Comparison of ENCODE assay signal across 9 cellular contexts in the genomic region with DNA sequence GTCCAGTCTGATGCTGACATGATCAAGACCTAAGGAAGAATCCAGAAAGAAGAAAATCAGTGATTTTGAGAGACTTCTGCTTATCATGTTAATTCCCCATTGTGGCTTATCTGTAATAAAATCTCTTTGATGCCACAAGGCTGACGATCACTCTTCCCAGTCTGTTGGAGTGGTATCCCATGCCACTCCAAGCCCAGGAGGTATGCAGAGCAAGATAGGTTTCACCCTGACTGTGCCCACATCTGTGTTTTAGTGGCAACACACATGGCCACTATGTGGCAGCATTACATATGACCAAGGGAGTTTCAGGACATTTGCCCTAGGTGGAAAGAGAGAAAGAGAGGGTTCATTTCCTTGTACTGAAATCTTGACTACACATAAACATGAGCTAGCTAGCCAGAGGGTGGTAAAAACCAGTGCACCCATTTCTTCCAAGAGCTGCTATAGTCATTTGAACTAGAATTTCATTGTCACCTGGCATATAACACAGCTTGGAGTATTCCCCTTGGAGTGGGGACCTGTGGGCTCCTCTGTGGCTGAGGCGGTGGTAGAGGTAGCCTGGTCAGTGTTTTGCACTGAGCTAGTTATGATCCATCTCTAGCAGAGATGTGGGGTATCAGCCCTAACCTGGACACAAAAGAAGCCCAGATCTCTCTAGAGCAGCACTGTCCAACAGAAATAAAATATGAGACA. TPM values are rescaled to one million over a fixed set of nuclear protein-coding genes. Genes with fewer than 3 reads are reported as not detected.
DNase-seq lines count a peak whose midpoint lies in the region; ATAC-seq and TF ChIP-seq lines count a peak whose summit lies in the region.
"Had no signal": no experiment of that assay in that cellular context is flagged by ENCODE, and none has a peak within 500 bp of the region (broad histone marks: within the 10 kb centered on the region; RNA-seq: fewer than 3 reads in every experiment).

No MANE protein-coding gene starts in this region.

- in situ Hi-C loops in gastrocnemius medialis (cut with MboI; ENCODE audit: low sequenced_read_pairs in 4 of 4) = no loop called here

- no peaks in the 10 kb centered on the region for H3K79me2 ChIP-seq in PC-3 (ENCODE audit: low read length)

- H3K27me3 ChIP-seq in PC-3 (ENCODE audit: low read length) (no peaks in the 10 kb centered on the region), testis (no peaks in the 10 kb centered on the region), gastrocnemius medialis (no peaks in the 10 kb centered on the region)

- peaks cover 5% of the 10 kb centered on the region for H3K4me1 Mint-ChIP-seq in HFFc6 (ENCODE audit: low read depth)

- no peaks in the 10 kb centered on the region for H3F3A ChIP-seq in PC-3 (ENCODE audit: low read length, unreplicated experiment)

- no peak overlapping the region for H3K4me2 ChIP-seq in PC-3 (ENCODE audit: low read length)

- peak; percentile 74 for ATAC-seq in PC-3
- ATAC-seq in gastrocnemius medialis = no peak

- no peaks in the 10 kb centered on the region; the same call in 1 of the 2 replicates for H3K27me3 Mint-ChIP-seq in HFFc6 (ENCODE audit: insufficient read depth)

- DNase-seq in SIG-M5 treated with dmso at 0.1 percent for 504 hours (lab: John Stamatoyannopoulos, UW; ENCODE audit: unreplicated experiment) = peak; percentile 48
- no peak for DNase-seq in SIG-M5 (lab: John Stamatoyannopoulos, UW)
- no peak for DNase-seq in HFFc6
- peak; percentile 39 for DNase-seq in PC-3
- peak; percentile 28 for DNase-seq in fibroblast of mammary gland (ENCODE audit: low read depth)
- DNase-seq in testis = peak; percentile 24
- DNase-seq in gastrocnemius medialis = no peak
- DNase-seq in retina = no peak

- H3K4me3 Mint-ChIP-seq in HFFc6 = no peak overlapping the region

- intact Hi-C loops in PC-3 (cut with micrococcal nuclease) (loop anchor here (1.0 kb wide), 1 partner anchor 37 kb away; no protein-coding TSS in a partner anchor), testis (cut with DNase I; ENCODE audit: low total_unique reads) (no loop called here), gastrocnemius medialis (cut with DNase I; ENCODE audit: low total_unique reads) (no loop called here)

- TF ChIP-seq CTCF in HFFc6 (IDR thresholded peaks at IDR 0.05) (peak; percentile 68; the same call in 1 of the 2 replicates), PC-3 (conservative IDR thresholded peaks at IDR 0.05; ENCODE audit: low read depth, low read length) (peak; percentile 66), fibroblast of mammary gland (conservative IDR thresholded peaks at IDR 0.05; ENCODE audit: control insufficient read depth, insufficient read depth, low read depth, low read length) (peak; percentile 33), testis (IDR thresholded peaks at IDR 0.05) (peak in 1 of 3 experiments; percentile 24), gastrocnemius medialis (IDR thresholded peaks at IDR 0.05 in 4 of 5, conservative IDR thresholded peaks at IDR 0.05 in 1 of 5) (peak in 1 of 5 experiments; percentile 21)

- no peaks in the 10 kb centered on the region for H3K36me3 ChIP-seq in PC-3 (ENCODE audit: low read depth, low read length)
- no peaks in the 10 kb centered on the region for H3K36me3 ChIP-seq in testis (ENCODE audit: low read depth, missing control alignments)
- no peaks in the 10 kb centered on the region for H3K36me3 ChIP-seq in gastrocnemius medialis

- 74 to 78% methylated on average over 2 of the region's 2 CpGs for WGBS in testis, 2 donors

- no peaks in the 10 kb centered on the region for H3K36me3 Mint-ChIP-seq in HFFc6 (ENCODE audit: low read depth)

- CTCF ChIA-PET in PC-3 (lab: Charles Lee) = interaction anchor here (1.2 kb wide), 1 partner anchor 36 kb away, joined by 7 read pairs; no protein-coding TSS in a partner anchor

- H3K4me1 ChIP-seq in PC-3 (ENCODE audit: insufficient read depth, low read length) (no peaks in the 10 kb centered on the region), testis (no peaks in the 10 kb centered on the region), gastrocnemius medialis (no peaks in the 10 kb centered on the region)

- TF ChIP-seq POLR2A in testis (IDR thresholded peaks at IDR 0.05) = no peak
- no peak for TF ChIP-seq POLR2A in gastrocnemius medialis (IDR thresholded peaks at IDR 0.05)

- H3K27ac Mint-ChIP-seq in HFFc6 = no peak overlapping the region

- no peak overlapping the region for H3K9ac ChIP-seq in PC-3 (ENCODE audit: low read length)

- H3K27ac ChIP-seq in PC-3 (ENCODE audit: low read length) = no peak overlapping the region
- H3K27ac ChIP-seq in testis = no peak overlapping the region
- H3K27ac ChIP-seq in gastrocnemius medialis = no peak overlapping the region

- H3K4me3 ChIP-seq in PC-3 (ENCODE audit: low read length) (no peak overlapping the region), fibroblast of mammary gland (ENCODE audit: control insufficient read depth, low read depth, low read length) (no peak overlapping the region), testis (no peak overlapping the region), gastrocnemius medialis (no peak overlapping the region)

- H3K9me3 ChIP-seq in PC-3 (ENCODE audit: low read length) (no peaks in the 10 kb centered on the region), testis (no peaks in the 10 kb centered on the region), gastrocnemius medialis (no peaks in the 10 kb centered on the region)

- H3K9me3 Mint-ChIP-seq in HFFc6 = no peaks in the 10 kb centered on the region

- POLR2A ChIA-PET in PC-3 (lab: Charles Lee; ENCODE audit: unreplicated experiment) = no interaction called here

- no TSS peak for BruUV-seq in PC-3 (replicated peaks; lab: Mats Ljungman, UMichigan)

- no peaks in the 10 kb centered on the region for H3K9me2 ChIP-seq in PC-3 (replicated peaks; ENCODE audit: low read length)

- no peak overlapping the region for H2AFZ ChIP-seq in PC-3 (ENCODE audit: low read length)

- H4K20me1 ChIP-seq in PC-3 (ENCODE audit: low read length) = no peaks in the 10 kb centered on the region

RNA-seq across cellular contexts. Expression of a gene that starts 20.8 kb away (rescaled TPM):
- total RNA-seq in HFFc6 (2021; fragmentation: NEBNext Ultra II Directional; extraction: Animal tissue kit (Norgen Biotek cat#: 25700)) = under 1 TPM in 2 of 6 experiments, not detected in 4; 0.16 to 0.24 TPM
- total RNA-seq in PC-3 (2014; rRNA removed) (0.04 TPM in 1 of 2 replicates, not detected in the other), testis (1 to 10 TPM; 3.0 to 3.1 TPM), gastrocnemius medialis (under 1 TPM in 2 of 4 donors, not detected in 2; 0.04 to 0.33 TPM)
- polyA plus RNA-seq in testis (ENCODE audit: insufficient read depth, low read depth, low replicate concordance) = 2.8 TPM
- total RNA-seq: activated CD8-positive, alpha-beta memory T cell treated with anti-CD3 and anti-CD28 coated beads for 36 hours had no signal

Comparison
In these comparisons a context has a peak if more than half of its experiments do, and no peak if none do; other contexts are left out.
1. DNase-seq: peak in SIG-M5 treated with dmso at 0.1 percent for 504 hours (single experiment), PC-3 (single experiment), fibroblast of mammary gland (single experiment) and testis (single experiment); none in SIG-M5 (single experiment), HFFc6 (single experiment), gastrocnemius medialis (0 of 2) and retina (single experiment).